15 cellular contexts compared by ENCODE assay signal in genomic region chr15:79451361-79451999, GRCh38.
"Had no signal": no experiment of that assay in that cellular context is flagged by ENCODE, and none has a peak within 500 bp of the region (broad histone marks: within the 10 kb centered on the region; RNA-seq: fewer than 3 reads in every experiment).

No MANE protein-coding gene starts in this region.

- H3K9me3 ChIP-seq: testis had no signal

- H3K36me3 ChIP-seq: stomach, upper lobe of left lung had no signal

- DNase-seq: activated CD4-positive, alpha-beta T cell treated with anti-CD3 and anti-CD28 coated beads, Interleukin-2, amount 50 U/mL, for 48 hours; activated CD4-positive, CD25-positive, alpha-beta regulatory T cell treated with anti-CD3 and anti-CD28 coated beads, Interleukin-2, amount 50 U/mL, for 72 hours; activated naive CD4-positive, alpha-beta T cell treated with anti-CD3 and anti-CD28 coated beads, Interleukin-2, amount 50 U/mL, for 16 hours; left ventricle myocardium superior; mesenchymal stem cell; natural killer cell; stimulated activated CD4-positive, alpha-beta T cell treated with anti-CD3 and anti-CD28 coated beads, Interleukin-12 subunit alpha, Interleukin-12 subunit beta, amount 100 ng/mL, for 4 hours; stimulated activated CD4-positive, alpha-beta T cell treated with anti-CD3 and anti-CD28 coated beads, Interleukin-2, amount 100 ng/mL, for 24 hours; stomach; T-helper 1 cell; T1000; testis had no signal

- H3K4me3 ChIP-seq: stomach, testis, upper lobe of left lung had no signal

- ATAC-seq: esophagus mucosa, left ventricle myocardium superior, sciatic nerve had no signal

- H3K4me1 ChIP-seq: stomach, testis, upper lobe of left lung had no signal

- H3K27ac ChIP-seq: stomach, testis, upper lobe of left lung had no signal

- H3K27me3 ChIP-seq: testis, upper lobe of left lung had no signal
